In the genomic region with DNA sequence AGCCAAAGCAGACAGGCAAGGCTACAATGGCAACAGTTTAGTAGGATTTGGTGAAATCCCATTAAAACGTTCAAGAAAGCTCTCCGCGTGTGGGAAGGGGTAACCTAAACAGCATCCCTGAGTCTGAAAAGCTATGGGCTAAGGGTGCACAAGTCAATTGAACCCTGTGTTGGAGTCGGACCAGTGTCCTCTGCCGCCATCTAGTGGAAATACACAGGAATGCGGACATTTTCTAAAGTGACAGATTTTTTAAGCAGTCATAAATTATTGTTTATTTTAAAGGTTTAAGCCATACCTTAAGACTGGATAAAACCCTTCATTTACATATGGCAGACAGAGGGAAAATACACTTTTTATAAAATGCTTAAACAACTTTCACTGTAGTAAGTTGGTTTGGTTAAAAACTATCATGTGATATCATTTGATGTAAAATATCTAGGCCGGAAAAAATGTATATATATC, we compare ENCODE assay signal across 2 cellular contexts.
TF ChIP-seq lines count a peak whose summit lies in the region.

No MANE protein-coding gene starts in this region.

TF ChIP-seq in GM23338, 12 proteins besides CTCF, POLR2A, EP300 and RAD21:
- TF ChIP-seq, protein P1, sequence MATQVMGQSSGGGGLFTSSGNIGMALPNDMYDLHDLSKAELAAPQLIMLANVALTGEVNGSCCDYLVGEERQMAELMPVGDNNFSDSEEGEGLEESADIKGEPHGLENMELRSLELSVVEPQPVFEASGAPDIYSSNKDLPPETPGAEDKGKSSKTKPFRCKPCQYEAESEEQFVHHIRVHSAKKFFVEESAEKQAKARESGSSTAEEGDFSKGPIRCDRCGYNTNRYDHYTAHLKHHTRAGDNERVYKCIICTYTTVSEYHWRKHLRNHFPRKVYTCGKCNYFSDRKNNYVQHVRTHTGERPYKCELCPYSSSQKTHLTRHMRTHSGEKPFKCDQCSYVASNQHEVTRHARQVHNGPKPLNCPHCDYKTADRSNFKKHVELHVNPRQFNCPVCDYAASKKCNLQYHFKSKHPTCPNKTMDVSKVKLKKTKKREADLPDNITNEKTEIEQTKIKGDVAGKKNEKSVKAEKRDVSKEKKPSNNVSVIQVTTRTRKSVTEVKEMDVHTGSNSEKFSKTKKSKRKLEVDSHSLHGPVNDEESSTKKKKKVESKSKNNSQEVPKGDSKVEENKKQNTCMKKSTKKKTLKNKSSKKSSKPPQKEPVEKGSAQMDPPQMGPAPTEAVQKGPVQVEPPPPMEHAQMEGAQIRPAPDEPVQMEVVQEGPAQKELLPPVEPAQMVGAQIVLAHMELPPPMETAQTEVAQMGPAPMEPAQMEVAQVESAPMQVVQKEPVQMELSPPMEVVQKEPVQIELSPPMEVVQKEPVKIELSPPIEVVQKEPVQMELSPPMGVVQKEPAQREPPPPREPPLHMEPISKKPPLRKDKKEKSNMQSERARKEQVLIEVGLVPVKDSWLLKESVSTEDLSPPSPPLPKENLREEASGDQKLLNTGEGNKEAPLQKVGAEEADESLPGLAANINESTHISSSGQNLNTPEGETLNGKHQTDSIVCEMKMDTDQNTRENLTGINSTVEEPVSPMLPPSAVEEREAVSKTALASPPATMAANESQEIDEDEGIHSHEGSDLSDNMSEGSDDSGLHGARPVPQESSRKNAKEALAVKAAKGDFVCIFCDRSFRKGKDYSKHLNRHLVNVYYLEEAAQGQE (IDR thresholded peaks at IDR 0.05; ENCODE audit: unreplicated experiment), result no peak
- TF ChIP-seq, protein P2, sequence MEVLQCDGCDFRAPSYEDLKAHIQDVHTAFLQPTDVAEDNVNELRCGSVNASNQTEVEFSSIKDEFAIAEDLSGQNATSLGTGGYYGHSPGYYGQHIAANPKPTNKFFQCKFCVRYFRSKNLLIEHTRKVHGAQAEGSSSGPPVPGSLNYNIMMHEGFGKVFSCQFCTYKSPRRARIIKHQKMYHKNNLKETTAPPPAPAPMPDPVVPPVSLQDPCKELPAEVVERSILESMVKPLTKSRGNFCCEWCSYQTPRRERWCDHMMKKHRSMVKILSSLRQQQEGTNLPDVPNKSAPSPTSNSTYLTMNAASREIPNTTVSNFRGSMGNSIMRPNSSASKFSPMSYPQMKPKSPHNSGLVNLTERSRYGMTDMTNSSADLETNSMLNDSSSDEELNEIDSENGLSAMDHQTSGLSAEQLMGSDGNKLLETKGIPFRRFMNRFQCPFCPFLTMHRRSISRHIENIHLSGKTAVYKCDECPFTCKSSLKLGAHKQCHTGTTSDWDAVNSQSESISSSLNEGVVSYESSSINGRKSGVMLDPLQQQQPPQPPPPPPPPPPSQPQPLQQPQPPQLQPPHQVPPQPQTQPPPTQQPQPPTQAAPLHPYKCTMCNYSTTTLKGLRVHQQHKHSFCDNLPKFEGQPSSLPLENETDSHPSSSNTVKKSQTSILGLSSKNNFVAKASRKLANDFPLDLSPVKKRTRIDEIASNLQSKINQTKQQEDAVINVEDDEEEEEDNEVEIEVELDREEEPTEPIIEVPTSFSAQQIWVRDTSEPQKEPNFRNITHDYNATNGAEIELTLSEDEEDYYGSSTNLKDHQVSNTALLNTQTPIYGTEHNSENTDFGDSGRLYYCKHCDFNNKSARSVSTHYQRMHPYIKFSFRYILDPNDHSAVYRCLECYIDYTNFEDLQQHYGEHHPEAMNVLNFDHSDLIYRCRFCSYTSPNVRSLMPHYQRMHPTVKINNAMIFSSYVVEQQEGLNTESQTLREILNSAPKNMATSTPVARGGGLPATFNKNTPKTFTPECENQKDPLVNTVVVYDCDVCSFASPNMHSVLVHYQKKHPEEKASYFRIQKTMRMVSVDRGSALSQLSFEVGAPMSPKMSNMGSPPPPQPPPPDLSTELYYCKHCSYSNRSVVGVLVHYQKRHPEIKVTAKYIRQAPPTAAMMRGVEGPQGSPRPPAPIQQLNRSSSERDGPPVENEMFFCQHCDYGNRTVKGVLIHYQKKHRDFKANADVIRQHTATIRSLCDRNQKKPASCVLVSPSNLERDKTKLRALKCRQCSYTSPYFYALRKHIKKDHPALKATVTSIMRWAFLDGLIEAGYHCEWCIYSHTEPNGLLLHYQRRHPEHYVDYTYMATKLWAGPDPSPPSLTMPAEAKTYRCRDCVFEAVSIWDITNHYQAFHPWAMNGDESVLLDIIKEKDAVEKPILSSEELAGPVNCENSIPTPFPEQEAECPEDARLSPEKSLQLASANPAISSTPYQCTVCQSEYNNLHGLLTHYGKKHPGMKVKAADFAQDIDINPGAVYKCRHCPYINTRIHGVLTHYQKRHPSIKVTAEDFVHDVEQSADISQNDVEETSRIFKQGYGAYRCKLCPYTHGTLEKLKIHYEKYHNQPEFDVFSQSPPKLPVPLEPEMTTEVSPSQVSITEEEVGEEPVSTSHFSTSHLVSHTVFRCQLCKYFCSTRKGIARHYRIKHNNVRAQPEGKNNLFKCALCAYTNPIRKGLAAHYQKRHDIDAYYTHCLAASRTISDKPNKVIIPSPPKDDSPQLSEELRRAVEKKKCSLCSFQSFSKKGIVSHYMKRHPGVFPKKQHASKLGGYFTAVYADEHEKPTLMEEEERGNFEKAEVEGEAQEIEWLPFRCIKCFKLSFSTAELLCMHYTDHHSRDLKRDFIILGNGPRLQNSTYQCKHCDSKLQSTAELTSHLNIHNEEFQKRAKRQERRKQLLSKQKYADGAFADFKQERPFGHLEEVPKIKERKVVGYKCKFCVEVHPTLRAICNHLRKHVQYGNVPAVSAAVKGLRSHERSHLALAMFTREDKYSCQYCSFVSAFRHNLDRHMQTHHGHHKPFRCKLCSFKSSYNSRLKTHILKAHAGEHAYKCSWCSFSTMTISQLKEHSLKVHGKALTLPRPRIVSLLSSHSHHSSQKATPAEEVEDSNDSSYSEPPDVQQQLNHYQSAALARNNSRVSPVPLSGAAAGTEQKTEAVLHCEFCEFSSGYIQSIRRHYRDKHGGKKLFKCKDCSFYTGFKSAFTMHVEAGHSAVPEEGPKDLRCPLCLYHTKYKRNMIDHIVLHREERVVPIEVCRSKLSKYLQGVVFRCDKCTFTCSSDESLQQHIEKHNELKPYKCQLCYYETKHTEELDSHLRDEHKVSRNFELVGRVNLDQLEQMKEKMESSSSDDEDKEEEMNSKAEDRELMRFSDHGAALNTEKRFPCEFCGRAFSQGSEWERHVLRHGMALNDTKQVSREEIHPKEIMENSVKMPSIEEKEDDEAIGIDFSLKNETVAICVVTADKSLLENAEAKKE (CRISPR knock-in tag; IDR thresholded peaks at IDR 0.05), result no peak
- TF ChIP-seq CREB1 (CRISPR knock-in tag; IDR thresholded peaks at IDR 0.05; ENCODE audit: low read depth) (no peak), ZNF331 (CRISPR knock-in tag; IDR thresholded peaks at IDR 0.05; ENCODE audit: low read depth) (no peak)

TF ChIP-seq in endothelial cell of umbilical vein, 7 proteins besides CTCF, POLR2A, EP300 and RAD21:
- no peak for TF ChIP-seq GATA2 (IDR thresholded peaks at IDR 0.05; ENCODE audit: insufficient read depth, insufficient read length, low read depth, low read length)
- TF ChIP-seq, protein P3, sequence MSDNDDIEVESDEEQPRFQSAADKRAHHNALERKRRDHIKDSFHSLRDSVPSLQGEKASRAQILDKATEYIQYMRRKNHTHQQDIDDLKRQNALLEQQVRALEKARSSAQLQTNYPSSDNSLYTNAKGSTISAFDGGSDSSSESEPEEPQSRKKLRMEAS (IDR thresholded peaks at IDR 0.05; ENCODE audit: insufficient read depth, insufficient read length), result no peak
- TF ChIP-seq FOS (IDR thresholded peaks at IDR 0.05; ENCODE audit: borderline replicate concordance, insufficient read depth, low read length), result no peak
- TF ChIP-seq EZH2 (IDR thresholded peaks at IDR 0.05; ENCODE audit: borderline replicate concordance, low read depth, low read length, severe bottlenecking), result no peak
- no peak for TF ChIP-seq MYC (IDR thresholded peaks at IDR 0.05; ENCODE audit: low read depth, low read length)
- no peak for TF ChIP-seq POLR2AphosphoS5 (IDR thresholded peaks at IDR 0.05; ENCODE audit: insufficient read depth, low read depth, low read length)
- TF ChIP-seq JUN (IDR thresholded peaks at IDR 0.05; ENCODE audit: borderline replicate concordance, insufficient read depth, insufficient read length, low read depth), result no peak
